Comparison of ENCODE assay signal across 11 cellular contexts in the genomic region with DNA sequence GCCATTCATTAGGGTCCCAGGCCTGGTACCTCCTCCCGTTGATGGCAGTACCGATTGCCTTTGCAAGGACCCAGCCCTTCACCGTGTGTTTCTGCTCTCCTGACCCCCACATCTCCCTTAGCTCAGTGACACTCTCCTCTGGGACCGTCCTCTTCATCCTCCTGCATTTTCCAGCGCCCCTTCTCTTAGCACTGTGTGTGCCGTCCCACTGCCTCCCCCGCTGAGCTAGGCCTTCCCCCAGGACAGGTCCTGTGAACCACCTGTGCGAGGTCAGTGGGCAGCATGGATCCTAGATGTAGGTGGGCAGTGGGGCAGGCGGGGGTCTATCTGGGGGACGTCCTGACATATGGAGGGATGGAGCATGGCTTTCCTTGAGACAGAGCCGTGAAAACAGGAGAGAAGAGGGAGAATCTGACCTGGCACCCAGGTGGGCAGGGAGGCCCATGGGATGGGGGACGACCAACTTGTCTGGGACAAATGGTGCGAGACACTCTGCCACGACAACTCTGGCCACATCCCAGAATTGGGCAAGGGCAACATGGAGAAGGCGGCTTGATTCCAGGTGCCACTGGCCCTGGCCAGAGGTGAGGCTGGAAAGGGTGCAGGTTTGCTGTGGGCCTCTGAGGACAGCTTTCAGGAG.
A peak's percentile ranks its signal among the peaks of the same experiment; 100 is the strongest.
DNase-seq lines count a peak whose midpoint lies in the region; ATAC-seq and TF ChIP-seq lines count a peak whose summit lies in the region.
"Had no signal": no experiment of that assay in that cellular context is flagged by ENCODE, and none has a peak within 500 bp of the region (broad histone marks: within the 10 kb centered on the region; RNA-seq: fewer than 3 reads in every experiment).

No MANE protein-coding gene starts in this region.

- intact Hi-C loops in heart right ventricle (cut with DNase I) (loop anchor here in 7 of 10 donors (1.0 to 10.0 kb wide), 6 partner anchors 87 to 207 kb away; a partner anchor contains a TSS), Right ventricle myocardium inferior (cut with DNase I) (loop anchor here (1.0 to 5.0 kb wide), 2 partner anchors 88 to 204 kb away; no protein-coding TSS in a partner anchor), vagina (cut with DNase I) (loop anchor here (10.0 kb wide), 1 partner anchor 87 kb away; a partner anchor contains a TSS)

- 64 to 68% methylated on average over 15 of the region's 15 CpGs for WGBS in heart right ventricle, 2 donors

- H3K79me2 ChIP-seq in osteoblast (ENCODE audit: insufficient read depth, low read length): no peaks in the 10 kb centered on the region

- H3K27ac ChIP-seq in heart right ventricle (peak overlapping the region; percentile 71 to 94 (median 88)), osteoblast (ENCODE audit: low read depth, low read length) (peak overlapping the region; percentile 78), vagina (peak overlapping the region; percentile 76)

- H3K4me2 ChIP-seq in osteoblast (ENCODE audit: insufficient read depth, low read length): peak overlapping the region; percentile 79

- no peaks in the 10 kb centered on the region for H3K36me3 ChIP-seq in heart right ventricle
- no peaks in the 10 kb centered on the region for H3K36me3 ChIP-seq in osteoblast (ENCODE audit: insufficient read depth, low read length)
- no peaks in the 10 kb centered on the region for H3K36me3 ChIP-seq in vagina

- no peak for TF ChIP-seq POLR2A in vagina (IDR thresholded peaks at IDR 0.05)

- no peaks in the 10 kb centered on the region for H4K20me1 ChIP-seq in osteoblast (ENCODE audit: insufficient read depth, low read length)

- peaks cover 5 to 43% (median 27%) of the 10 kb centered on the region in 9 donors for H3K4me1 ChIP-seq in heart right ventricle
- peaks cover 21% of the 10 kb centered on the region for H3K4me1 ChIP-seq in osteoblast (ENCODE audit: insufficient read depth, low read length)
- peaks cover 42% of the 10 kb centered on the region for H3K4me1 ChIP-seq in vagina

- peak overlapping the region; percentile 69 for H2AFZ ChIP-seq in osteoblast (ENCODE audit: low read length)

- H3K4me3 ChIP-seq in heart right ventricle: peak overlapping the region in 8 of 10 donors; percentile 26 to 56 (median 45)
- H3K4me3 ChIP-seq in fibroblast of pulmonary artery (replicated peaks; ENCODE audit: low read depth, low read length): peak overlapping the region; percentile 42
- H3K4me3 ChIP-seq in osteoblast (ENCODE audit: insufficient read depth, low read length): peak overlapping the region; percentile 66
- H3K4me3 ChIP-seq in vagina: peak overlapping the region; percentile 22 to 32

- ATAC-seq in heart right ventricle (peak in 1 of 8 donors; percentile 2), Right ventricle myocardium inferior (no peak)

- no peak for TF ChIP-seq CTCF in heart right ventricle (IDR thresholded peaks at IDR 0.05)
- TF ChIP-seq CTCF in fibroblast of pulmonary artery (IDR thresholded peaks at IDR 0.05; ENCODE audit: low read length, missing control alignments): no peak
- no peak for TF ChIP-seq CTCF in osteoblast (IDR thresholded peaks at IDR 0.05; ENCODE audit: extremely low read depth, low read depth, low read length)
- no peak for TF ChIP-seq CTCF in vagina (IDR thresholded peaks at IDR 0.05)

- no peak for DNase-seq in heart right ventricle
- DNase-seq in Right ventricle myocardium inferior (ENCODE audit: missing footprints): no peak
- DNase-seq in fibroblast of pulmonary artery (ENCODE audit: low read depth): no peak
- DNase-seq in osteoblast (ENCODE audit: insufficient read length, low spot score, missing footprints): no peak
- no peak for DNase-seq in vagina (ENCODE audit: extremely low spot score in 2 of 2)
- no peak for DNase-seq in cerebellar nuclear complex (lab: John Stamatoyannopoulos, UW)
- DNase-seq in NAMALWA (ENCODE audit: low spot score): no peak
- DNase-seq in stimulated activated CD4-positive, alpha-beta T cell treated with anti-CD3 and anti-CD28 coated beads, Interleukin-12 subunit alpha, Interleukin-12 subunit beta, amount 100 ng/mL, for 4 hours: no peak
- DNase-seq: activated B cell treated with CpG ODN at 0.5 μM for 24 hours; activated naive CD8-positive, alpha-beta T cell treated with anti-CD3 and anti-CD28 coated beads for 36 hours; NK-92 treated with Interleukin-12 subunit alpha and Interleukin-12 subunit beta, amount 100 ng/mL, for 24 hours had no signal

- peaks cover 0 to 18% (median 0%) of the 10 kb centered on the region in 7 donors for H3K27me3 ChIP-seq in heart right ventricle
- no peaks in the 10 kb centered on the region for H3K27me3 ChIP-seq in osteoblast (ENCODE audit: insufficient read depth, low read length)
- H3K27me3 ChIP-seq in vagina: no peaks in the 10 kb centered on the region

- H3K9me3 ChIP-seq in heart right ventricle (no peaks in the 10 kb centered on the region), osteoblast (ENCODE audit: low read depth, low read length) (no peaks in the 10 kb centered on the region), vagina (no peaks in the 10 kb centered on the region)
